ENCODE assay signal across 17 cellular contexts in genomic region chr17:21697508-21697860, GRCh38. TPM values are rescaled to one million over a fixed set of nuclear protein-coding genes. Genes with fewer than 3 reads are reported as not detected.
"Had no signal": no experiment of that assay in that cellular context is flagged by ENCODE, and none has a peak within 500 bp of the region (broad histone marks: within the 10 kb centered on the region; RNA-seq: fewer than 3 reads in every experiment).

No MANE protein-coding gene starts in this region.

RNA-seq across cellular contexts. Expression of gene KCNJ18, which starts 5.2 kb away (rescaled TPM):
- total RNA-seq: activated naive CD4-positive, alpha-beta T cell treated with anti-CD3 and anti-CD28 coated beads for 36 hours; activated naive CD4-positive, alpha-beta T cell treated with anti-CD3 and anti-CD28 coated beads, Interleukin-2, amount 50 U/mL, for 72 hours; activated naive CD8-positive, alpha-beta T cell treated with anti-CD3 and anti-CD28 coated beads, Interleukin-2, amount 10 ng/mL, durations not matched to agents 7 days and 5 days; activated T-cell treated with anti-CD3 and anti-CD28 coated beads, Interleukin-2, amount 50 U/mL, for 4 hours; activated T-cell treated with anti-CD3 and anti-CD28 coated beads, Interleukin-2, amount 50 U/mL, for 72 hours; activated T-helper 1 cell treated with anti-CD3 and anti-CD28 coated beads, Interleukin-12 subunit alpha, Interleukin-12 subunit beta, Interleukin-2, Interleukin-4 antibody, amounts not matched to agents 30 ng/mL and 10 ng/mL and 1 ng/mL, durations not matched to agents 14 hours and 24 hours and 36 hours; activated T-helper 17 cell treated with anti-CD3 and anti-CD28 coated beads, Interleukin-2, amount 50 U/mL, for 72 hours; activated T-helper 2 cell treated with anti-CD3 and anti-CD28 coated beads, Interferon-gamma antibody, Interleukin-2, Interleukin-4, amounts not matched to agents 10 μg/mL and 5 μg/mL and 100 μg/mL, durations not matched to agents 14 hours and 24 hours and 36 hours; adrenal gland; ascending aorta; astrocyte; body of pancreas; breast epithelium; bronchial epithelial cell; cardiac muscle cell; cardiac septum had no signal
- polyA plus RNA-seq: adipose tissue, adrenal gland, cardiac muscle cell had no signal
